ENCODE assay signal across 1 cellular context in the genomic region with DNA sequence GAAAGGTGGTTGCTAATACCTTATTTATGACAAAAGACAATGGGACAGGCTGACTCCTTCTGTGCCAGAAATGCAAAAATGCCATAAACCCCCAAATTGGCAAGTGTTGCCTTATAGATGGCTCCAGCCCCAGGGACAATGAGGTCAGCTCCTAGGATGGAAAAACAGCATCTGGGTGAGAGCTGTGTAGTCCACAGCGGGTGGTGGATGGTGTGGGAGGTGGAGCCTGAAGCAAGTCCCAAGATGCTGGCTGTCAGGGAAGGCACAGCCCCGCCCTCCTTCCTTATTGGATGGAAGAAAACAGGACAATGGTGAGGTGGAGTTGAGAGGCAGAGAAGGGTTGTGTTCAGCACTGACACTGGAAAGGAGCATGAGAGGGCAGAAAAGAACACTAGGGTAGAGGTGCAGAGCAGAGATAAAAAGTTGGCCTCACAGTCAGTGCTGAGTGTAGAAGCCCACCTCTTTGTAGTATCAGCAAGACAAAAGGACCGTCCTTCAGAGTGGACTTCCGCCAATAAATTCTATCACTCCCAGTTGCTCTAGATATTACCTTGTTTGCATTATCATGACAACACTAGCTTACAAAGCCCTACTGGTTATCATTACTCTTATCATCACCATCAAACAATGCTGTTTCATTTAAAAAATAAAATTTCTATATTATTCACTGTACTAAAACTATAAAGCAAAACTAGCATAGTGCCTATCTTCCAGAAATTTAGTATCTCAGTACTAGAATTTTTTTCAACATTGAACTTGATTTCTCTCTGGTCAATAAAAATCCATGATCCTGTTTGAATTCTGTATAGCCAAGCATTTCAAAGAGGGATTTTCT.
A peak's percentile ranks its signal among the peaks of the same experiment; 100 is the strongest.
TF ChIP-seq lines count a peak whose summit lies in the region.

No MANE protein-coding gene starts in this region.

TF ChIP-seq in K562, 482 proteins besides CTCF, POLR2A, EP300 and RAD21 (continued from another document and continues in another):
- TF ChIP-seq, protein P1, sequence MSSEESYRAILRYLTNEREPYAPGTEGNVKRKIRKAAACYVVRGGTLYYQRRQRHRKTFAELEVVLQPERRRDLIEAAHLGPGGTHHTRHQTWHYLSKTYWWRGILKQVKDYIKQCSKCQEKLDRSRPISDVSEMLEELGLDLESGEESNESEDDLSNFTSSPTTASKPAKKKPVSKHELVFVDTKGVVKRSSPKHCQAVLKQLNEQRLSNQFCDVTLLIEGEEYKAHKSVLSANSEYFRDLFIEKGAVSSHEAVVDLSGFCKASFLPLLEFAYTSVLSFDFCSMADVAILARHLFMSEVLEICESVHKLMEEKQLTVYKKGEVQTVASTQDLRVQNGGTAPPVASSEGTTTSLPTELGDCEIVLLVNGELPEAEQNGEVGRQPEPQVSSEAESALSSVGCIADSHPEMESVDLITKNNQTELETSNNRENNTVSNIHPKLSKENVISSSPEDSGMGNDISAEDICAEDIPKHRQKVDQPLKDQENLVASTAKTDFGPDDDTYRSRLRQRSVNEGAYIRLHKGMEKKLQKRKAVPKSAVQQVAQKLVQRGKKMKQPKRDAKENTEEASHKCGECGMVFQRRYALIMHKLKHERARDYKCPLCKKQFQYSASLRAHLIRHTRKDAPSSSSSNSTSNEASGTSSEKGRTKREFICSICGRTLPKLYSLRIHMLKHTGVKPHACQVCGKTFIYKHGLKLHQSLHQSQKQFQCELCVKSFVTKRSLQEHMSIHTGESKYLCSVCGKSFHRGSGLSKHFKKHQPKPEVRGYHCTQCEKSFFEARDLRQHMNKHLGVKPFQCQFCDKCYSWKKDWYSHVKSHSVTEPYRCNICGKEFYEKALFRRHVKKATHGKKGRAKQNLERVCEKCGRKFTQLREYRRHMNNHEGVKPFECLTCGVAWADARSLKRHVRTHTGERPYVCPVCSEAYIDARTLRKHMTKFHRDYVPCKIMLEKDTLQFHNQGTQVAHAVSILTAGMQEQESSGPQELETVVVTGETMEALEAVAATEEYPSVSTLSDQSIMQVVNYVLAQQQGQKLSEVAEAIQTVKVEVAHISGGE (CRISPR knock-in tag; IDR thresholded peaks at IDR 0.05) = no peak
- TF ChIP-seq CBX1 (IDR thresholded peaks at IDR 0.05; ENCODE audit: low read depth) (no peak; the same call in 1 of the 2 replicates), CEBPB (tag; IDR thresholded peaks at IDR 0.05) (no peak), ZNF507 (tag; conservative IDR thresholded peaks at IDR 0.05) (no peak), ZNF316 (IDR thresholded peaks at IDR 0.05) (peak; percentile 94), CREM (IDR thresholded peaks at IDR 0.05; ENCODE audit: low read depth) (peak; percentile 70), POLR2G (IDR thresholded peaks at IDR 0.05; ENCODE audit: low read depth, low read length) (peak; percentile 29; the same call in 1 of the 2 replicates), MECOM (CRISPR knock-in tag; IDR thresholded peaks at IDR 0.05) (no peak; the same call in 1 of the 2 replicates), ZNF77 (CRISPR knock-in tag; IDR thresholded peaks at IDR 0.05) (no peak), CBFB (CRISPR knock-in tag; IDR thresholded peaks at IDR 0.05) (no peak), ZNF583 (CRISPR knock-in tag; IDR thresholded peaks at IDR 0.05) (no peak), CTBP1 (IDR thresholded peaks at IDR 0.05; ENCODE audit: borderline replicate concordance) (peak; percentile 97), HCFC1 (IDR thresholded peaks at IDR 0.05; ENCODE audit: low read depth, low read length) (0 out of 2 replicates have a peak, but pooled peaks have one; percentile 30), IRF2 (CRISPR knock-in tag; IDR thresholded peaks at IDR 0.05) (no peak), KLF16 (IDR thresholded peaks at IDR 0.05) (peak; percentile 75; the same call in 1 of the 2 replicates), XRCC3 (IDR thresholded peaks at IDR 0.05) (no peak), ZNF589 (CRISPR knock-in tag; IDR thresholded peaks at IDR 0.05; ENCODE audit: low read depth) (no peak; the same call in 1 of the 2 replicates), RFX5 (IDR thresholded peaks at IDR 0.05; ENCODE audit: low read depth, low read length) (no peak), RCOR1 (IDR thresholded peaks at IDR 0.05; ENCODE audit: borderline replicate concordance in 1 of 2, low read depth in 2 of 2, low read length in 2 of 2) (peak; percentile 78 to 97; a peak in 3 of 4 replicates), NR1H2 (CRISPR knock-in tag; IDR thresholded peaks at IDR 0.05) (no peak), SAFB (IDR thresholded peaks at IDR 0.05; ENCODE audit: borderline replicate concordance, low read depth, low read length) (no peak), RBM22 (IDR thresholded peaks at IDR 0.05; ENCODE audit: low read depth, low read length, poor library complexity, severe bottlenecking) (no peak), SREBF2 (CRISPR knock-in tag; IDR thresholded peaks at IDR 0.05) (no peak)
- TF ChIP-seq, protein P2, sequence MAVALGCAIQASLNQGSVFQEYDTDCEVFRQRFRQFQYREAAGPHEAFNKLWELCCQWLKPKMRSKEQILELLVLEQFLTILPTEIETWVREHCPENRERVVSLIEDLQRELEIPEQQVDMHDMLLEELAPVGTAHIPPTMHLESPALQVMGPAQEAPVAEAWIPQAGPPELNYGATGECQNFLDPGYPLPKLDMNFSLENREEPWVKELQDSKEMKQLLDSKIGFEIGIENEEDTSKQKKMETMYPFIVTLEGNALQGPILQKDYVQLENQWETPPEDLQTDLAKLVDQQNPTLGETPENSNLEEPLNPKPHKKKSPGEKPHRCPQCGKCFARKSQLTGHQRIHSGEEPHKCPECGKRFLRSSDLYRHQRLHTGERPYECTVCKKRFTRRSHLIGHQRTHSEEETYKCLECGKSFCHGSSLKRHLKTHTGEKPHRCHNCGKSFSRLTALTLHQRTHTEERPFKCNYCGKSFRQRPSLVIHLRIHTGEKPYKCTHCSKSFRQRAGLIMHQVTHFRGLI (CRISPR knock-in tag; IDR thresholded peaks at IDR 0.05) = no peak
- TF ChIP-seq, protein P3, sequence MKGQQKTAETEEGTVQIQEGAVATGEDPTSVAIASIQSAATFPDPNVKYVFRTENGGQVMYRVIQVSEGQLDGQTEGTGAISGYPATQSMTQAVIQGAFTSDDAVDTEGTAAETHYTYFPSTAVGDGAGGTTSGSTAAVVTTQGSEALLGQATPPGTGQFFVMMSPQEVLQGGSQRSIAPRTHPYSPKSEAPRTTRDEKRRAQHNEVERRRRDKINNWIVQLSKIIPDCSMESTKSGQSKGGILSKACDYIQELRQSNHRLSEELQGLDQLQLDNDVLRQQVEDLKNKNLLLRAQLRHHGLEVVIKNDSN (CRISPR knock-in tag; IDR thresholded peaks at IDR 0.05) = no peak
- TF ChIP-seq, protein P4, sequence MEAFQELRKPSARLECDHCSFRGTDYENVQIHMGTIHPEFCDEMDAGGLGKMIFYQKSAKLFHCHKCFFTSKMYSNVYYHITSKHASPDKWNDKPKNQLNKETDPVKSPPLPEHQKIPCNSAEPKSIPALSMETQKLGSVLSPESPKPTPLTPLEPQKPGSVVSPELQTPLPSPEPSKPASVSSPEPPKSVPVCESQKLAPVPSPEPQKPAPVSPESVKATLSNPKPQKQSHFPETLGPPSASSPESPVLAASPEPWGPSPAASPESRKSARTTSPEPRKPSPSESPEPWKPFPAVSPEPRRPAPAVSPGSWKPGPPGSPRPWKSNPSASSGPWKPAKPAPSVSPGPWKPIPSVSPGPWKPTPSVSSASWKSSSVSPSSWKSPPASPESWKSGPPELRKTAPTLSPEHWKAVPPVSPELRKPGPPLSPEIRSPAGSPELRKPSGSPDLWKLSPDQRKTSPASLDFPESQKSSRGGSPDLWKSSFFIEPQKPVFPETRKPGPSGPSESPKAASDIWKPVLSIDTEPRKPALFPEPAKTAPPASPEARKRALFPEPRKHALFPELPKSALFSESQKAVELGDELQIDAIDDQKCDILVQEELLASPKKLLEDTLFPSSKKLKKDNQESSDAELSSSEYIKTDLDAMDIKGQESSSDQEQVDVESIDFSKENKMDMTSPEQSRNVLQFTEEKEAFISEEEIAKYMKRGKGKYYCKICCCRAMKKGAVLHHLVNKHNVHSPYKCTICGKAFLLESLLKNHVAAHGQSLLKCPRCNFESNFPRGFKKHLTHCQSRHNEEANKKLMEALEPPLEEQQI (IDR thresholded peaks at IDR 0.05) = peak; percentile 98
- TF ChIP-seq, protein P5, sequence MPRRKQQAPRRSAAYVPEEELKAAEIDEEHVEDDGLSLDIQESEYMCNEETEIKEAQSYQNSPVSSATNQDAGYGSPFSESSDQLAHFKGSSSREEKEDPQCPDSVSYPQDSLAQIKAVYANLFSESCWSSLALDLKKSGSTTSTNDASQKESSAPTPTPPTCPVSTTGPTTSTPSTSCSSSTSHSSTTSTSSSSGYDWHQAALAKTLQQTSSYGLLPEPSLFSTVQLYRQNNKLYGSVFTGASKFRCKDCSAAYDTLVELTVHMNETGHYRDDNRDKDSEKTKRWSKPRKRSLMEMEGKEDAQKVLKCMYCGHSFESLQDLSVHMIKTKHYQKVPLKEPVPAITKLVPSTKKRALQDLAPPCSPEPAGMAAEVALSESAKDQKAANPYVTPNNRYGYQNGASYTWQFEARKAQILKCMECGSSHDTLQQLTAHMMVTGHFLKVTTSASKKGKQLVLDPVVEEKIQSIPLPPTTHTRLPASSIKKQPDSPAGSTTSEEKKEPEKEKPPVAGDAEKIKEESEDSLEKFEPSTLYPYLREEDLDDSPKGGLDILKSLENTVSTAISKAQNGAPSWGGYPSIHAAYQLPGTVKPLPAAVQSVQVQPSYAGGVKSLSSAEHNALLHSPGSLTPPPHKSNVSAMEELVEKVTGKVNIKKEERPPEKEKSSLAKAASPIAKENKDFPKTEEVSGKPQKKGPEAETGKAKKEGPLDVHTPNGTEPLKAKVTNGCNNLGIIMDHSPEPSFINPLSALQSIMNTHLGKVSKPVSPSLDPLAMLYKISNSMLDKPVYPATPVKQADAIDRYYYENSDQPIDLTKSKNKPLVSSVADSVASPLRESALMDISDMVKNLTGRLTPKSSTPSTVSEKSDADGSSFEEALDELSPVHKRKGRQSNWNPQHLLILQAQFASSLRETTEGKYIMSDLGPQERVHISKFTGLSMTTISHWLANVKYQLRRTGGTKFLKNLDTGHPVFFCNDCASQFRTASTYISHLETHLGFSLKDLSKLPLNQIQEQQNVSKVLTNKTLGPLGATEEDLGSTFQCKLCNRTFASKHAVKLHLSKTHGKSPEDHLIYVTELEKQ (CRISPR knock-in tag; IDR thresholded peaks at IDR 0.05) = 0 out of 2 replicates have a peak, but pooled peaks have one; percentile 60
- TF ChIP-seq, protein P6, sequence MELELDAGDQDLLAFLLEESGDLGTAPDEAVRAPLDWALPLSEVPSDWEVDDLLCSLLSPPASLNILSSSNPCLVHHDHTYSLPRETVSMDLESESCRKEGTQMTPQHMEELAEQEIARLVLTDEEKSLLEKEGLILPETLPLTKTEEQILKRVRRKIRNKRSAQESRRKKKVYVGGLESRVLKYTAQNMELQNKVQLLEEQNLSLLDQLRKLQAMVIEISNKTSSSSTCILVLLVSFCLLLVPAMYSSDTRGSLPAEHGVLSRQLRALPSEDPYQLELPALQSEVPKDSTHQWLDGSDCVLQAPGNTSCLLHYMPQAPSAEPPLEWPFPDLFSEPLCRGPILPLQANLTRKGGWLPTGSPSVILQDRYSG (tag; conservative IDR thresholded peaks at IDR 0.05; ENCODE audit: low read depth) = no peak; the same call in 1 of the 2 replicates
- TF ChIP-seq, protein P7, sequence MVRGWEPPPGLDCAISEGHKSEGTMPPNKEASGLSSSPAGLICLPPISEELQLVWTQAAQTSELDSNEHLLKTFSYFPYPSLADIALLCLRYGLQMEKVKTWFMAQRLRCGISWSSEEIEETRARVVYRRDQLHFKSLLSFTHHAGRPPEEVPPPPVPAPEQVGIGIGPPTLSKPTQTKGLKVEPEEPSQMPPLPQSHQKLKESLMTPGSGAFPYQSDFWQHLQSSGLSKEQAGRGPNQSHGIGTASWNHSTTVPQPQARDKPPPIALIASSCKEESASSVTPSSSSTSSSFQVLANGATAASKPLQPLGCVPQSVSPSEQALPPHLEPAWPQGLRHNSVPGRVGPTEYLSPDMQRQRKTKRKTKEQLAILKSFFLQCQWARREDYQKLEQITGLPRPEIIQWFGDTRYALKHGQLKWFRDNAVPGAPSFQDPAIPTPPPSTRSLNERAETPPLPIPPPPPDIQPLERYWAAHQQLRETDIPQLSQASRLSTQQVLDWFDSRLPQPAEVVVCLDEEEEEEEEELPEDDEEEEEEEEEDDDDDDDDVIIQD (CRISPR knock-in tag; IDR thresholded peaks at IDR 0.05) = no peak
- TF ChIP-seq, protein P8, sequence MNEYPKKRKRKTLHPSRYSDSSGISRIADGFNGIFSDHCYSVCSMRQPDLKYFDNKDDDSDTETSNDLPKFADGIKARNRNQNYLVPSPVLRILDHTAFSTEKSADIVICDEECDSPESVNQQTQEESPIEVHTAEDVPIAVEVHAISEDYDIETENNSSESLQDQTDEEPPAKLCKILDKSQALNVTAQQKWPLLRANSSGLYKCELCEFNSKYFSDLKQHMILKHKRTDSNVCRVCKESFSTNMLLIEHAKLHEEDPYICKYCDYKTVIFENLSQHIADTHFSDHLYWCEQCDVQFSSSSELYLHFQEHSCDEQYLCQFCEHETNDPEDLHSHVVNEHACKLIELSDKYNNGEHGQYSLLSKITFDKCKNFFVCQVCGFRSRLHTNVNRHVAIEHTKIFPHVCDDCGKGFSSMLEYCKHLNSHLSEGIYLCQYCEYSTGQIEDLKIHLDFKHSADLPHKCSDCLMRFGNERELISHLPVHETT (CRISPR knock-in tag; conservative IDR thresholded peaks at IDR 0.05 in 1 of 2, IDR thresholded peaks at IDR 0.05 in 1 of 2) = peak in 1 of 2 experiments; percentile 70; a peak in 2 of 4 replicates
